In the genomic region with DNA sequence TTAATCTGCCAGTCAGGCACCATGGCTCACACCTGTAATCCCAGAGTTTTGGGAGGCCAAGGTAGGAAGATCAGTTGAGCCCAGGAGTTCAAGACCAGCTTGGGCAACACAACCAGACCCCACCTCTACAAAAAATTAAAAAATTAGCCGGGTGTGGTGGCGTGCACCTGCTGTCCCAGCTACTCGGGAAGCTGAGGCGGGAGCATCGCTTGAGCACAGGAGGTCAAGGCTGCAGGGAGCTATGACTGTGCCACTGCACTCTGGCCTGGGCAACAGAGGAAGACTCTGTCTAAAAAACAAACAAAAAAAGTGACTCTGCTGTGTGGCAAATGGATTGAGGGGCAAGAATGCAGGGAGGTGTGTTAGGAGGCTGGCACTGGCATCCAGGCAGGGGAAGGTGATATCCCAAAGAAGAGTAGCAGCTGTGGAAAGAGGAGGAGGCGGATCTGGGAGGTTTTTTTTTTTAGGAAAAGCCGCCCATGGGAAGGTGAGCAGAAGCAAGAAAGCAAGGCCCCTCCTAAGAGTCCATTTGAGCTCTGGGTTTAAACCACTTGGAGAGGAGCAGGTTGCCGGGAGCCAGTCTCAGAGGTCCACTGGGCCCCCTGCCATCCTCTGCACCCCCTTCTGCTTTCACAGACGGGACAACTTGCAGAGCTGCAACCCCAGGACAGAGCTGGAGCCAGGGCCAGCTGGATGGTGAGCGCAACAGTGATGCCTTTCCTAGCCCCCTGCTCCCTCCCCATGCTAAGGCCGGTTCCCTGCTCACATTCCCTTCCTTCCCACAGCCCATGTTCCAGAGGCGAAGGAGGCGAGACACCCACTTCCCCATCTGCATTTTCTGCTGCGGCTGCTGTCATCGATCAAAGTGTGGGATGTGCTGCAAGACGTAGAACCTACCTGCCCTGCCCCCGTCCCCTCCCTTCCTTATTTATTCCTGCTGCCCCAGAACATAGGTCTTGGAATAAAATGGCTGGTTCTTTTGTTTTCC, we compare ENCODE assay signal across 37 cellular contexts. TPM values are rescaled to one million over a fixed set of nuclear protein-coding genes. Genes with fewer than 3 reads are reported as not detected.
DNase-seq lines count a peak whose midpoint lies in the region; ATAC-seq and TF ChIP-seq lines count a peak whose summit lies in the region.
"Had no signal": no experiment of that assay in that cellular context is flagged by ENCODE, and none has a peak within 500 bp of the region (broad histone marks: within the 10 kb centered on the region; RNA-seq: fewer than 3 reads in every experiment).

No MANE protein-coding gene starts in this region.

- no peak for TF ChIP-seq CTCF in osteoblast (IDR thresholded peaks at IDR 0.05; ENCODE audit: extremely low read depth, low read depth, low read length)
- no peak for TF ChIP-seq CTCF in psoas muscle (IDR thresholded peaks at IDR 0.05)
- no peak for TF ChIP-seq CTCF in chondrocyte (IDR thresholded peaks at IDR 0.05)

- WGBS in psoas muscle, 3 donors: 65 to 74% (median 67%) methylated on average over 16 to 17 of the region's 17 CpGs

- H4K20me1 ChIP-seq in osteoblast (ENCODE audit: insufficient read depth, low read length): no peaks in the 10 kb centered on the region

- no peak for ATAC-seq in psoas muscle

- H2AFZ ChIP-seq in osteoblast (ENCODE audit: low read length): no peak overlapping the region

- intact Hi-C loops in psoas muscle (cut with DNase I): no loop called here

- peak; percentile 66 for DNase-seq in NCI-H2227 treated with DMSO at 0.1 percent for 48 hours (lab: John Stamatoyannopoulos, UW)
- no peak for DNase-seq in NCI-H2227 (lab: John Stamatoyannopoulos, UW; ENCODE audit: unreplicated experiment)
- DNase-seq in SJCRH30: peak; percentile 57 to 68
- DNase-seq in osteoblast (ENCODE audit: insufficient read length, low spot score, missing footprints): peak; percentile 25
- DNase-seq in NK-92 (lab: John Stamatoyannopoulos, UW; ENCODE audit: unreplicated experiment): no peak
- DNase-seq in psoas muscle: no peak
- no peak for DNase-seq in chondrocyte (ENCODE audit: low spot score)
- DNase-seq: 8988T; activated CD4-positive, alpha-beta T cell treated with anti-CD3 and anti-CD28 coated beads, Interleukin-2, amount 10 ng/mL, durations not matched to agents 7 days and 5 days; activated gamma-delta T cell; activated naive CD8-positive, alpha-beta T cell treated with anti-CD3 and anti-CD28 coated beads for 36 hours; activated T-cell treated with anti-CD3 and anti-CD28 coated beads, Interleukin-2, amount 50 U/mL, for 1 hour; Calu3; CD4-positive, CD25-positive, alpha-beta regulatory T cell; cortex of kidney; DMS79; erythroblast; GF-D8; KG1; midbrain; naive B cell; NCI-H1417 treated with DMSO at 0.1 percent for 48 hours; NCI-H2029 treated with DMSO at 0.1 percent for 48 hours; SIG-M5; stimulated activated naive CD4-positive, alpha-beta T cell; uterus; WERI-Rb-1 had no signal

- no peaks in the 10 kb centered on the region for H3K36me3 Mint-ChIP-seq in chondrocyte (ENCODE audit: low read depth)
- H3K36me3 Mint-ChIP-seq: activated naive CD8-positive, alpha-beta T cell treated with anti-CD3 and anti-CD28 coated beads for 36 hours; naive B cell had no signal

- H3K4me1 ChIP-seq in SJCRH30 (peaks cover 29% of the 10 kb centered on the region), osteoblast (ENCODE audit: insufficient read depth, low read length) (no peaks in the 10 kb centered on the region), psoas muscle (no peaks in the 10 kb centered on the region)
- H3K4me1 ChIP-seq: uterus had no signal

- H3K27me3 Mint-ChIP-seq in chondrocyte (ENCODE audit: low read depth): peaks cover 19% of the 10 kb centered on the region
- H3K27me3 Mint-ChIP-seq: naive B cell had no signal

- no peaks in the 10 kb centered on the region for H3K9me3 Mint-ChIP-seq in chondrocyte (ENCODE audit: low read depth)
- H3K9me3 Mint-ChIP-seq: activated CD4-positive, alpha-beta T cell treated with anti-CD3 and anti-CD28 coated beads, Interleukin-2, amount 10 ng/mL, durations not matched to agents 7 days and 5 days; activated naive CD8-positive, alpha-beta T cell treated with anti-CD3 and anti-CD28 coated beads for 36 hours; CD4-positive, CD25-positive, alpha-beta regulatory T cell; naive B cell had no signal

- no peaks in the 10 kb centered on the region for H3K79me2 ChIP-seq in osteoblast (ENCODE audit: insufficient read depth, low read length)

- H3K27ac ChIP-seq in SJCRH30 (peak overlapping the region; percentile 38; the same call in 1 of the 2 replicates), layer of hippocampus (ENCODE audit: low read depth, low read length) (peak overlapping the region; percentile 46), osteoblast (ENCODE audit: low read depth, low read length) (no peak overlapping the region), psoas muscle (no peak overlapping the region)
- H3K27ac ChIP-seq: cardiac muscle cell, skin epidermis, thoracic aorta, uterus, WERI-Rb-1 had no signal

- no peaks in the 10 kb centered on the region for H3K4me1 Mint-ChIP-seq in chondrocyte (ENCODE audit: low read depth)
- H3K4me1 Mint-ChIP-seq: activated CD4-positive, alpha-beta T cell treated with anti-CD3 and anti-CD28 coated beads, Interleukin-2, amount 10 ng/mL, durations not matched to agents 7 days and 5 days had no signal

- H3K27me3 ChIP-seq in SJCRH30 (no peaks in the 10 kb centered on the region), layer of hippocampus (ENCODE audit: control insufficient read depth, insufficient read depth, low read length) (no peaks in the 10 kb centered on the region), osteoblast (ENCODE audit: insufficient read depth, low read length) (peaks cover 25% of the 10 kb centered on the region), psoas muscle (ENCODE audit: insufficient read depth in 3 of 3, low read length in 2 of 3) (no peaks in the 10 kb centered on the region)
- H3K27me3 ChIP-seq: cardiac muscle cell, uterus had no signal

- H3K4me3 Mint-ChIP-seq in chondrocyte (ENCODE audit: unreplicated experiment): no peak overlapping the region
- H3K4me3 Mint-ChIP-seq: activated CD4-positive, alpha-beta T cell treated with anti-CD3 and anti-CD28 coated beads, Interleukin-2, amount 10 ng/mL, durations not matched to agents 7 days and 5 days; activated naive CD8-positive, alpha-beta T cell treated with anti-CD3 and anti-CD28 coated beads for 36 hours; CD4-positive, CD25-positive, alpha-beta regulatory T cell had no signal

- H3K36me3 ChIP-seq in SJCRH30: no peaks in the 10 kb centered on the region
- H3K36me3 ChIP-seq in osteoblast (ENCODE audit: insufficient read depth, low read length): no peaks in the 10 kb centered on the region
- H3K36me3 ChIP-seq in psoas muscle (ENCODE audit: insufficient read depth in 1 of 2, low read depth in 1 of 2): peaks cover 0 to 7% of the 10 kb centered on the region in 2 donors
- H3K36me3 ChIP-seq: cardiac muscle cell, uterus had no signal

- H3K4me3 ChIP-seq in SJCRH30 (no peak overlapping the region; the same call in 1 of the 2 replicates), osteoblast (ENCODE audit: insufficient read depth, low read length) (no peak overlapping the region), psoas muscle (no peak overlapping the region)
- H3K4me3 ChIP-seq: cardiac muscle cell, skin epidermis, thoracic aorta, uterus had no signal

- H3K27ac Mint-ChIP-seq in chondrocyte (ENCODE audit: unreplicated experiment): no peak overlapping the region
- H3K27ac Mint-ChIP-seq: activated CD4-positive, alpha-beta T cell treated with anti-CD3 and anti-CD28 coated beads, Interleukin-2, amount 10 ng/mL, durations not matched to agents 7 days and 5 days; activated naive CD8-positive, alpha-beta T cell treated with anti-CD3 and anti-CD28 coated beads for 36 hours; CD4-positive, CD25-positive, alpha-beta regulatory T cell had no signal

- H3K4me2 ChIP-seq in osteoblast (ENCODE audit: insufficient read depth, low read length): no peak overlapping the region

- H3K9me3 ChIP-seq in SJCRH30 (replicated peaks): no peaks in the 10 kb centered on the region
- no peaks in the 10 kb centered on the region for H3K9me3 ChIP-seq in osteoblast (ENCODE audit: low read depth, low read length)
- H3K9me3 ChIP-seq in psoas muscle: no peaks in the 10 kb centered on the region
- H3K9me3 ChIP-seq: thoracic aorta, uterus had no signal

RNA-seq across cellular contexts. Expression of gene HAMP, which starts 2.1 kb away (rescaled TPM):
- 0.47 and 0.68 TPM in 2 replicates for total RNA-seq in SJCRH30 (2014; rRNA removed; shearing (Covaris generic))
- total RNA-seq in osteoblast (not detected in 2 replicates), psoas muscle (under 1 TPM in 2 of 4 donors, not detected in 2; 0.22 to 0.42 TPM), chondrocyte (not detected in 3 replicates)
- polyA plus RNA-seq in psoas muscle: not detected
- total RNA-seq: HT1080, lower leg skin, MCF 10A had no signal
- polyA plus RNA-seq: CD4-positive, CD25-positive, alpha-beta regulatory T cell had no signal

RNA-seq across cellular contexts. Expression of gene MAG, which starts 7.5 kb away (rescaled TPM):
- 1.2 and 3.6 TPM in 2 replicates for total RNA-seq in SJCRH30 (2014; rRNA removed; shearing (Covaris generic))
- total RNA-seq in osteoblast (not detected in 2 replicates), psoas muscle (under 1 TPM in 1 of 4 donors, not detected in 3; 0.11 TPM), chondrocyte (not detected in 3 replicates)
- under 1 TPM in 2 of 3 donors, not detected in 1; 0.05 to 0.30 TPM for polyA plus RNA-seq in psoas muscle
- total RNA-seq: activated CD4-positive, alpha-beta T cell treated with anti-CD3 and anti-CD28 coated beads, Interleukin-2, amount 10 ng/mL, durations not matched to agents 7 days and 5 days; astrocyte; Calu3; CD4-positive, CD25-positive, alpha-beta regulatory T cell; HT1080; MCF 10A; omental fat pad; renal cortical epithelial cell had no signal

RNA-seq across cellular contexts. Expression of gene USF2, which starts 15.7 kb away (rescaled TPM):
- total RNA-seq in SJCRH30 (2014; rRNA removed; shearing (Covaris generic)): 104 and 105 TPM in 2 replicates
- total RNA-seq in osteoblast (66.2 and 74.0 TPM in 2 replicates), psoas muscle (100 to 1,000 TPM; 141 to 196 (median 188) TPM), chondrocyte (86.1 to 101 TPM (median 86.3 TPM) in 3 replicates)
- polyA plus RNA-seq in psoas muscle: 100 to 1,000 TPM in 2 of 3 donors, 10 to 100 TPM in 1; 94.4 to 179 (median 142) TPM

RNA-seq across cellular contexts. Expression of gene LSR, which starts 35.6 kb away (rescaled TPM):
- total RNA-seq in SJCRH30 (2014; rRNA removed; shearing (Covaris generic)): 0.59 and 0.96 TPM in 2 replicates
- total RNA-seq in osteoblast: 0.29 and 0.36 TPM in 2 replicates
- 1 to 10 TPM; 1.8 to 5.2 (median 2.7) TPM for total RNA-seq in psoas muscle
- polyA plus RNA-seq in psoas muscle: 1 to 10 TPM; 1.7 to 4.4 (median 2.4) TPM
- total RNA-seq in chondrocyte: 0.24 to 0.99 TPM (median 0.64 TPM) in 3 replicates

RNA-seq across cellular contexts. Expression of gene CD22, which starts 44.5 kb away (rescaled TPM):
- 0.04 TPM in 1 of 2 replicates, not detected in the other for total RNA-seq in SJCRH30 (2014; rRNA removed; shearing (Covaris generic))
- total RNA-seq in osteoblast (under 0.01 TPM in 1 of 2 replicates, not detected in the other), psoas muscle (1 to 10 TPM in 2 of 4 donors, under 1 TPM in 2; 0.15 to 3.2 (median 1.2) TPM), chondrocyte (not detected in 3 replicates)
- under 1 TPM; 0.11 to 0.32 (median 0.14) TPM for polyA plus RNA-seq in psoas muscle
- total RNA-seq: astrocyte, renal cortical epithelial cell had no signal
- polyA plus RNA-seq: cardiac muscle cell had no signal

Comparison
In these comparisons a context has a peak if more than half of its experiments do, and no peak if none do; other contexts are left out.
1. DNase-seq: peak in NCI-H2227 treated with DMSO at 0.1 percent for 48 hours (single experiment), SJCRH30 (2 of 2) and osteoblast (single experiment); none in NCI-H2227 (single experiment), NK-92 (single experiment), psoas muscle (0 of 2) and chondrocyte (single experiment).
2. H3K27ac ChIP-seq: peak in SJCRH30 (single experiment) and layer of hippocampus (single experiment); none in osteoblast (single experiment) and psoas muscle (single experiment).